4 cellular contexts compared by ENCODE assay signal in the genomic region with DNA sequence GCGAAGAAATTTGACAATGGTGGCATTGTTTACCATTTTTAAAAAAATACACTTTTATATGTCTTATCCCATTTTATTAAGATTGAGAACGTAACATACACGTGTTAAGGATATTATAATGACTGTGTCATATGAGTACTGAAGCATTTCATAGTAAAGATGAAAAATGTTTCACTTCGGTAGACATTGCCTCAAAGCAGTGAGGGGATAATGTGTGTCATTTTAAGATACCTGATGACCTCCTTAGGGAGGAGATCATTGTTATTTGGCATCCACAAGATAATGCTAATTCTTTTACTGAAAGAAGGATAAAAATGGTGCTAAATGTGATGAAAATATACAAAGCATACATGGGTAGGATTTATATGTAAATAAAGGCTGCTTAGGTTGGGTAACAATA.
"Had no signal": no experiment of that assay in that cellular context is flagged by ENCODE, and none has a peak within 500 bp of the region (broad histone marks: within the 10 kb centered on the region; RNA-seq: fewer than 3 reads in every experiment).

No MANE protein-coding gene starts in this region.

- H3K27ac ChIP-seq: HL-60 had no signal

- H3K4me3 ChIP-seq: K562 had no signal

- DNase-seq: IMR-90, KBM-7 had no signal
